In the genomic region with DNA sequence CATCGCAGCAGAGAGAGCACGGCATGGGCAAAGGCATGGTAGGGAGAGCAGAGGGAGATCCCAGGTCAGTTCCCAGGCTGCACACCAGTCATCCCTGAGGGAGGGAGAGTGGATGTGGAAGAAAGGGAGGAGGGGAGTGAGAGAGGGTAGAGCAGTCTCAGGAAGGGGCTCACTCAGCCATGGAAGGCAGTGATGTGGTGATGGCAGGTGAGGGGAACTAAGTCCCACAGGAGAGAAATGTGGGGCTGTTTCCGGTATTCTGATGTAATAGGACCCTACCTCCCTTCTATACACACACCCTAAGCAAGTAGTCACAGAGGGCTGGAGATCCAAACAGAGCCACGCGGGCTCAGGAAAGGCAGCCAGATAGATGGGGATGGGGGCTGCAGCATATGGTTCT, we compare ENCODE assay signal across 1 cellular context.
TF ChIP-seq lines count a peak whose summit lies in the region.

No MANE protein-coding gene starts in this region.

TF ChIP-seq in H1, 55 proteins besides CTCF, POLR2A, EP300 and RAD21:
- TF ChIP-seq TAF1 (IDR thresholded peaks at IDR 0.05; ENCODE audit: low read depth, low read length): no peak
- TF ChIP-seq SIRT6 (IDR thresholded peaks at IDR 0.05; ENCODE audit: low read length): no peak
- TF ChIP-seq BRCA1 (IDR thresholded peaks at IDR 0.05; ENCODE audit: low read depth, low read length): no peak
- no peak for TF ChIP-seq SUZ12 (IDR thresholded peaks at IDR 0.05; ENCODE audit: low read length)
- TF ChIP-seq SIX5 (IDR thresholded peaks at IDR 0.05; ENCODE audit: low read depth, low read length): no peak
- no peak for TF ChIP-seq SAP30 (IDR thresholded peaks at IDR 0.05; ENCODE audit: insufficient read depth, insufficient replicate concordance, low read length)
- TF ChIP-seq HDAC2 (IDR thresholded peaks at IDR 0.05; ENCODE audit: borderline replicate concordance in 1 of 2, low read depth in 2 of 2, low read length in 2 of 2): no peak
- TF ChIP-seq GTF2F1 (IDR thresholded peaks at IDR 0.05; ENCODE audit: borderline replicate concordance, low read depth, low read length): no peak
- TF ChIP-seq CBX5 (IDR thresholded peaks at IDR 0.05; ENCODE audit: low read depth, low read length): no peak
- TF ChIP-seq ZNF274 (IDR thresholded peaks at IDR 0.05; ENCODE audit: borderline replicate concordance, extremely low read depth, low read length): no peak
- no peak for TF ChIP-seq BACH1 (IDR thresholded peaks at IDR 0.05; ENCODE audit: low read length)
- no peak for TF ChIP-seq SRF (IDR thresholded peaks at IDR 0.05; ENCODE audit: low read depth, low read length)
- TF ChIP-seq ASH2L (IDR thresholded peaks at IDR 0.05; ENCODE audit: low read length): no peak
- TF ChIP-seq SP4 (IDR thresholded peaks at IDR 0.05; ENCODE audit: low read length): no peak
- TF ChIP-seq MAX (IDR thresholded peaks at IDR 0.05): no peak
- no peak for TF ChIP-seq ATF3 (IDR thresholded peaks at IDR 0.05; ENCODE audit: insufficient read depth, low read depth, low read length)
- no peak for TF ChIP-seq GABPA (IDR thresholded peaks at IDR 0.05; ENCODE audit: borderline replicate concordance, insufficient read depth, low read length)
- TF ChIP-seq FOSL1 (IDR thresholded peaks at IDR 0.05; ENCODE audit: insufficient read depth, low read depth, low read length): no peak
TF ChIP-seq in H1: peak in this region for 0.
